Comparison of ENCODE assay signal across 8 cellular contexts in genomic region chr6:152170702-152171667, GRCh38.
A peak's percentile ranks its signal among the peaks of the same experiment; 100 is the strongest.
DNase-seq lines count a peak whose midpoint lies in the region; ATAC-seq lines count a peak whose summit lies in the region.

No MANE protein-coding gene starts in this region.

- DNase-seq in activated CD8-positive, alpha-beta T cell treated with anti-CD3 and anti-CD28 coated beads, Interleukin-2, amount 10 ng/mL, durations not matched to agents 7 days and 5 days, result peak; percentile 56
- DNase-seq in kidney glomerular epithelial cell (lab: John Stamatoyannopoulos, UW) (peak; percentile 69), COLO829 (ENCODE audit: low spot score) (no peak), 8988T (no peak), putamen (ENCODE audit: low spot score) (no peak)
- no peak for DNase-seq in effector CD8-positive, alpha-beta T cell (lab: John Stamatoyannopoulos, UW)

- H3K4me1 Mint-ChIP-seq in activated CD8-positive, alpha-beta T cell treated with anti-CD3 and anti-CD28 coated beads, Interleukin-2, amount 10 ng/mL, durations not matched to agents 7 days and 5 days (ENCODE audit: low read depth), result peaks cover 24% of the 10 kb centered on the region

- H3K27me3 Mint-ChIP-seq in activated CD8-positive, alpha-beta T cell treated with anti-CD3 and anti-CD28 coated beads, Interleukin-2, amount 10 ng/mL, durations not matched to agents 7 days and 5 days (ENCODE audit: low read depth), result no peaks in the 10 kb centered on the region

- POLR2A ChIA-PET in activated CD8-positive, alpha-beta T cell treated with anti-CD3 and anti-CD28 coated beads, Interleukin-2, amount 10 ng/mL, durations not matched to agents 7 days and 5 days (lab: Charles Lee), result interaction anchor here (0.6 to 4.0 kb wide), 2 partner anchors 14 to 16 kb away, joined by 3 to 25 read pairs; no protein-coding TSS in a partner anchor

- H3K9me3 Mint-ChIP-seq in activated CD8-positive, alpha-beta T cell treated with anti-CD3 and anti-CD28 coated beads, Interleukin-2, amount 10 ng/mL, durations not matched to agents 7 days and 5 days (ENCODE audit: insufficient read depth), result no peaks in the 10 kb centered on the region

- H3K36me3 Mint-ChIP-seq in activated CD8-positive, alpha-beta T cell treated with anti-CD3 and anti-CD28 coated beads, Interleukin-2, amount 10 ng/mL, durations not matched to agents 7 days and 5 days (ENCODE audit: low read depth), result peaks cover 68% of the 10 kb centered on the region

- peak overlapping the region; percentile 81 for H3K27ac Mint-ChIP-seq in activated CD8-positive, alpha-beta T cell treated with anti-CD3 and anti-CD28 coated beads, Interleukin-2, amount 10 ng/mL, durations not matched to agents 7 days and 5 days

- CTCF ChIA-PET in activated CD8-positive, alpha-beta T cell treated with anti-CD3 and anti-CD28 coated beads, Interleukin-2, amount 10 ng/mL, durations not matched to agents 7 days and 5 days (lab: Charles Lee), result interaction anchor here (1.1 to 1.3 kb wide), 2 partner anchors 9 to 130 kb away, joined by 3 to 4 read pairs; no protein-coding TSS in a partner anchor

- H3K4me3 Mint-ChIP-seq in activated CD8-positive, alpha-beta T cell treated with anti-CD3 and anti-CD28 coated beads, Interleukin-2, amount 10 ng/mL, durations not matched to agents 7 days and 5 days, result peak overlapping the region; percentile 9

- ATAC-seq in GM19324 (IDR thresholded peaks at IDR 0.05; ENCODE audit: low FRiP score, unreplicated experiment) (peak; percentile 68), HG03064 (IDR thresholded peaks at IDR 0.05; ENCODE audit: low read depth, unreplicated experiment) (peak; percentile 98)
- peak; percentile 87 for ATAC-seq in activated CD8-positive, alpha-beta T cell treated with anti-CD3 and anti-CD28 coated beads, Interleukin-2, amount 10 ng/mL, durations not matched to agents 7 days and 5 days

Comparison
In these comparisons a context has a peak if more than half of its experiments do, and no peak if none do; other contexts are left out.
1. DNase-seq: peak in activated CD8-positive, alpha-beta T cell treated with anti-CD3 and anti-CD28 coated beads, Interleukin-2, amount 10 ng/mL, durations not matched to agents 7 days and 5 days (single experiment) and kidney glomerular epithelial cell (single experiment); none in COLO829 (single experiment), effector CD8-positive, alpha-beta T cell (single experiment), 8988T (single experiment) and putamen (single experiment).
2. Peak in every context shown above with its lines, with median percentiles within 50 percentile points of each other: ATAC-seq.